Comparison of ENCODE assay signal across 9 cellular contexts in genomic region chr16:2460391-2460713, GRCh38. TPM values are rescaled to one million over a fixed set of nuclear protein-coding genes. Genes with fewer than 3 reads are reported as not detected.
DNase-seq lines count a peak whose midpoint lies in the region; ATAC-seq and TF ChIP-seq lines count a peak whose summit lies in the region.
"Had no signal": no experiment of that assay in that cellular context is flagged by ENCODE, and none has a peak within 500 bp of the region (broad histone marks: within the 10 kb centered on the region; RNA-seq: fewer than 3 reads in every experiment).

No MANE protein-coding gene starts in this region.

- ATAC-seq in GM19395 (IDR thresholded peaks at IDR 0.05; ENCODE audit: unreplicated experiment) (peak; percentile 16), HG03520 (IDR thresholded peaks at IDR 0.05; ENCODE audit: unreplicated experiment) (no peak), aorta (ENCODE audit: low FRiP score) (no peak)

- H3K4me2 ChIP-seq in OCI-LY1 (ENCODE audit: low read length) = peak overlapping the region; percentile 95

- WGBS in esophagus muscularis mucosa = 40% methylated on average over 2 of the region's 20 CpGs
- 1 to 2% methylated on average over 20 of the region's 20 CpGs for WGBS in aorta, 2 donors

- H3K4me1 ChIP-seq in OCI-LY1 (ENCODE audit: insufficient read depth, low read length, severe bottlenecking) (peaks cover 28% of the 10 kb centered on the region), esophagus muscularis mucosa (peaks cover 15 to 20% (median 17%) of the 10 kb centered on the region in 4 donors), aorta (ENCODE audit: control insufficient read depth in 1 of 2, insufficient read depth in 2 of 2, low read length in 2 of 2) (no peaks in the 10 kb centered on the region)

- H3K9me2 ChIP-seq in OCI-LY1 (ENCODE audit: low read depth, low read length) = no peaks in the 10 kb centered on the region

- H3K4me3 ChIP-seq in OCI-LY1 (ENCODE audit: low read depth, low read length, poor library complexity, severe bottlenecking) (peak overlapping the region; percentile 68), esophagus muscularis mucosa (peak overlapping the region; percentile 53 to 64 (median 59)), skeletal muscle cell (ENCODE audit: low read depth, low read length) (peak overlapping the region; percentile 61), aorta (ENCODE audit: low read length in 2 of 2) (no peak overlapping the region)

- no peak for TF ChIP-seq EP300 in esophagus muscularis mucosa (IDR thresholded peaks at IDR 0.05)

- H3K27ac ChIP-seq in OCI-LY1 (ENCODE audit: low read depth, low read length, poor library complexity, severe bottlenecking) (no peak overlapping the region), esophagus muscularis mucosa (replicated peaks in 1 of 4) (peak overlapping the region in 1 of 4 donors; percentile 57), aorta (ENCODE audit: low read depth in 1 of 2, low read length in 2 of 2) (no peak overlapping the region)

- no peak for TF ChIP-seq CTCF in OCI-LY1 (IDR thresholded peaks at IDR 0.05; ENCODE audit: low read length)
- TF ChIP-seq CTCF in esophagus muscularis mucosa (IDR thresholded peaks at IDR 0.05) = no peak

- H3K27me3 ChIP-seq in OCI-LY1 (ENCODE audit: insufficient read depth, low read length) (no peaks in the 10 kb centered on the region), esophagus muscularis mucosa (no peaks in the 10 kb centered on the region), aorta (ENCODE audit: control insufficient read depth in 1 of 2, insufficient read depth in 2 of 2, low read length in 1 of 2) (no peaks in the 10 kb centered on the region)

- H2AFZ ChIP-seq in OCI-LY1 (ENCODE audit: low read length) = no peak overlapping the region

- no peaks in the 10 kb centered on the region for H4K20me1 ChIP-seq in OCI-LY1 (ENCODE audit: insufficient read depth, low read length)

- no peaks in the 10 kb centered on the region for H3K79me2 ChIP-seq in OCI-LY1 (ENCODE audit: insufficient read depth, low read length)

- H3K9ac ChIP-seq in OCI-LY1 (ENCODE audit: low read length) = peak overlapping the region; percentile 75

- TF ChIP-seq POLR2A in esophagus muscularis mucosa (IDR thresholded peaks at IDR 0.05; ENCODE audit: low read depth) = no peak

- H3K9me3 ChIP-seq in OCI-LY1 (ENCODE audit: low read length) = no peaks in the 10 kb centered on the region
- no peaks in the 10 kb centered on the region for H3K9me3 ChIP-seq in esophagus muscularis mucosa
- no peaks in the 10 kb centered on the region for H3K9me3 ChIP-seq in aorta (ENCODE audit: control insufficient read depth, low read length)

- peaks cover 38% of the 10 kb centered on the region for H3K36me3 ChIP-seq in OCI-LY1 (ENCODE audit: insufficient read depth, low read length)
- H3K36me3 ChIP-seq in esophagus muscularis mucosa = peaks cover 0 to 10% (median 8%) of the 10 kb centered on the region in 4 donors
- H3K36me3 ChIP-seq in aorta (ENCODE audit: control insufficient read depth in 1 of 2, insufficient read depth in 2 of 2, low read length in 1 of 2) = no peaks in the 10 kb centered on the region

- H3F3A ChIP-seq in OCI-LY1 (ENCODE audit: insufficient read depth, low read length) = 0 out of 2 replicates have a peak, but pooled peaks cover 4% of the 10 kb centered on the region

- DNase-seq in esophagus muscularis mucosa (ENCODE audit: extremely low spot score) (no peak), skeletal muscle cell (ENCODE audit: low read depth) (no peak), UCSD-AML1 (lab: John Stamatoyannopoulos, UW; ENCODE audit: unreplicated experiment) (no peak), NCI-H1092 (lab: John Stamatoyannopoulos, UW) (no peak), aorta (no peak)

- intact Hi-C loops in esophagus muscularis mucosa (cut with DNase I) = no loop called here
- intact Hi-C loops in aorta (cut with DNase I) = no loop called here

RNA-seq across cellular contexts. Expression of gene TEDC2, which starts 0.4 kb away (rescaled TPM):
- total RNA-seq in esophagus muscularis mucosa = 1 to 10 TPM in 1 of 4 donors, not detected in 3; 1.5 TPM
- under 1 TPM; 0.62 to 0.84 TPM for total RNA-seq in aorta
- 1 to 10 TPM in 1 of 2 donors, under 1 TPM in 1; 0.38 to 1.6 TPM for polyA plus RNA-seq in aorta

RNA-seq across cellular contexts. Expression of gene NTN3, which starts 10.7 kb away (rescaled TPM):
- under 1 TPM in 3 of 4 donors, not detected in 1; 0.19 to 0.42 (median 0.29) TPM for total RNA-seq in esophagus muscularis mucosa
- under 1 TPM in 1 of 2 donors, not detected in 1; 0.42 TPM for total RNA-seq in aorta
- polyA plus RNA-seq in aorta = not detected
- total RNA-seq: SK-MEL-5 had no signal

RNA-seq across cellular contexts. Expression of gene TBC1D24, which starts 14.6 kb away (rescaled TPM):
- total RNA-seq in esophagus muscularis mucosa (10 to 100 TPM in 2 of 4 donors, 1 to 10 TPM in 2; 7.0 to 14.1 (median 11.5) TPM), aorta (10 to 100 TPM in 1 of 2 donors, 1 to 10 TPM in 1; 6.9 to 15.6 TPM)
- 1 to 10 TPM in 1 of 2 donors, under 1 TPM in 1; 0.38 to 3.0 TPM for polyA plus RNA-seq in aorta

RNA-seq across cellular contexts. Expression of gene CCNF, which starts 31.1 kb away (rescaled TPM):
- 1 to 10 TPM in 3 of 4 donors, under 1 TPM in 1; 0.83 to 2.5 (median 1.5) TPM for total RNA-seq in esophagus muscularis mucosa
- 1 to 10 TPM in 1 of 2 donors, under 1 TPM in 1; 0.91 to 3.6 TPM for total RNA-seq in aorta
- under 1 TPM; 0.33 to 0.75 TPM for polyA plus RNA-seq in aorta

RNA-seq across cellular contexts. Expression of gene ATP6V0C, which starts 53.4 kb away (rescaled TPM):
- 10 to 100 TPM; 42.8 to 85.0 (median 69.0) TPM for total RNA-seq in esophagus muscularis mucosa
- 100 to 1,000 TPM; 116 to 119 TPM for total RNA-seq in aorta
- polyA plus RNA-seq in aorta = 100 to 1,000 TPM in 1 of 2 donors, 10 to 100 TPM in 1; 67.9 to 108 TPM

Comparison
In these comparisons a context has a peak if more than half of its experiments do, and no peak if none do; other contexts are left out.
1. H3K4me3 ChIP-seq: peak in OCI-LY1 (single experiment), esophagus muscularis mucosa (4 of 4) and skeletal muscle cell (single experiment); none in aorta (0 of 2).